Comparison of ENCODE assay signal across 10 cellular contexts in the genomic region with DNA sequence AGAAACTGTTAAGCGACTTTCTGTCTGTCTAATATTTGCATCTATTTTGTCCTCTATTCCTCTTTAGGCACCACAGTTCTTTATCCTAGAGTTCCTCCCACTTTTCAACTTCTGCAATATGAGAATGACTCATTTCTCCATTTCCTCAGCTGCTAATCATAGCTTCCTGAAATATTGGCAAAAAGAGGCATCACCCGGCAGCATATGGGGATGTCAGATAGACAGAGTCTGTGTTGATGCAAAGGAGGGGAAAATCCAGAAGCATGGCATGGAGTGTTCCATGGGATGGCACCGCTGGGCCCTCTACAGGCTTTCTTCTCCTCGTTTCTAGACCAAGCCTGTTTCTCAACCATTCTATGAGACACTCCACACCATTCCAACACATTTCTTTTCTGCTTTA.
DNase-seq lines count a peak whose midpoint lies in the region; ATAC-seq, FAIRE-seq and TF ChIP-seq lines count a peak whose summit lies in the region.
"Had no signal": no experiment of that assay in that cellular context is flagged by ENCODE, and none has a peak within 500 bp of the region (broad histone marks: within the 10 kb centered on the region; RNA-seq: fewer than 3 reads in every experiment).

No MANE protein-coding gene starts in this region.

- 0 out of 2 replicates have a peak, but pooled peaks cover 3% of the 10 kb centered on the region for H3K9me2 ChIP-seq in PC-9 (ENCODE audit: insufficient read depth)

- H3K4me3 ChIP-seq in fibroblast of mammary gland (ENCODE audit: control insufficient read depth, low read depth, low read length) (no peak overlapping the region), thyroid gland (replicated peaks in 1 of 3) (no peak overlapping the region), PC-9 (no peak overlapping the region)

- intact Hi-C loops in thyroid gland (cut with DNase I) = no loop called here
- intact Hi-C loops in PC-9 (cut with micrococcal nuclease; ENCODE audit: unreplicated experiment) = no loop called here

- H2AFZ ChIP-seq in PC-9 = no peak overlapping the region

- 77 to 81% methylated on average over 4 of the region's 4 CpGs for WGBS in thyroid gland, 2 donors

- H3K36me3 ChIP-seq in thyroid gland = no peaks in the 10 kb centered on the region
- no peaks in the 10 kb centered on the region for H3K36me3 ChIP-seq in PC-9 (ENCODE audit: low read depth)

- H3K4me2 ChIP-seq in PC-9 = no peak overlapping the region

- H3K79me2 ChIP-seq in PC-9 (ENCODE audit: low read depth) = no peaks in the 10 kb centered on the region

- TF ChIP-seq CTCF in fibroblast of mammary gland (conservative IDR thresholded peaks at IDR 0.05; ENCODE audit: control insufficient read depth, insufficient read depth, low read depth, low read length) = no peak
- no peak for TF ChIP-seq CTCF in omental fat pad (IDR thresholded peaks at IDR 0.05)
- TF ChIP-seq CTCF in thyroid gland (IDR thresholded peaks at IDR 0.05) = no peak
- no peak for TF ChIP-seq CTCF in PC-9 (conservative IDR thresholded peaks at IDR 0.05)

- no peaks in the 10 kb centered on the region for H4K20me1 ChIP-seq in PC-9 (ENCODE audit: insufficient read depth)

- POLR2A ChIA-PET in PC-9 (lab: Charles Lee; ENCODE audit: unreplicated experiment) = no interaction called here

- TF ChIP-seq POLR2A in GM12891 (IDR thresholded peaks at IDR 0.05; ENCODE audit: low read depth, low read length) (no peak), thyroid gland (IDR thresholded peaks at IDR 0.05) (no peak)

- H3K27me3 ChIP-seq in thyroid gland = no peaks in the 10 kb centered on the region
- H3K27me3 ChIP-seq in PC-9 (ENCODE audit: insufficient read depth, low read depth) = no peaks in the 10 kb centered on the region

- DNase-seq in A172 (ENCODE audit: low spot score) (peak; percentile 57), GM12891 (ENCODE audit: insufficient read length, low spot score) (no peak), SKM-1 (lab: John Stamatoyannopoulos, UW; ENCODE audit: unreplicated experiment) (peak; percentile 89), fibroblast of mammary gland (ENCODE audit: low read depth) (peak; percentile 75), omental fat pad (ENCODE audit: low spot score) (no peak), thyroid gland (no peak), H4 (ENCODE audit: low spot score) (no peak), PC-9 (no peak)
- DNase-seq: GF-D8, NCI-H1417 had no signal

- CTCF ChIA-PET in PC-9 (lab: Charles Lee) = no interaction called here

- no peak overlapping the region for H3K27ac ChIP-seq in thyroid gland
- no peak overlapping the region for H3K27ac ChIP-seq in PC-9

- no peak for FAIRE-seq in GM12891 (lab: Jason Lieb, UNC)

- no peak for ATAC-seq in omental fat pad (ENCODE audit: low FRiP score)

- no peaks in the 10 kb centered on the region for H3K4me1 ChIP-seq in thyroid gland
- no peaks in the 10 kb centered on the region for H3K4me1 ChIP-seq in PC-9 (replicated peaks; ENCODE audit: insufficient read depth)

- no peaks in the 10 kb centered on the region for H3K9me3 ChIP-seq in thyroid gland
- no peaks in the 10 kb centered on the region for H3K9me3 ChIP-seq in PC-9 (ENCODE audit: insufficient read depth, low read depth)

- BruUV-seq in PC-9 (replicated peaks; lab: Mats Ljungman, UMichigan) = no TSS peak

- H3F3A ChIP-seq in PC-9 (ENCODE audit: insufficient read depth, low read depth) = no peaks in the 10 kb centered on the region

TF ChIP-seq in GM12891, 5 proteins besides CTCF, POLR2A, EP300 and RAD21:
- peak; percentile 41; the same call in 1 of the 2 replicates for TF ChIP-seq SPI1 (IDR thresholded peaks at IDR 0.05; ENCODE audit: low read depth, low read length)
- no peak for TF ChIP-seq POLR2AphosphoS5 (IDR thresholded peaks at IDR 0.05; ENCODE audit: low read depth, low read length)
- no peak for TF ChIP-seq TAF1 (IDR thresholded peaks at IDR 0.05; ENCODE audit: low read depth, low read length)

Comparison
In these comparisons a context has a peak if more than half of its experiments do, and no peak if none do; other contexts are left out.
1. DNase-seq: peak in A172 (single experiment), SKM-1 (single experiment) and fibroblast of mammary gland (single experiment); none in GM12891 (single experiment), omental fat pad (single experiment), thyroid gland (0 of 2), H4 (single experiment) and PC-9 (0 of 2).